ENCODE assay signal across 8 cellular contexts in genomic region chr14:39174560-39175444, GRCh38. TPM values are rescaled to one million over a fixed set of nuclear protein-coding genes. Genes with fewer than 3 reads are reported as not detected.
A peak's percentile ranks its signal among the peaks of the same experiment; 100 is the strongest.
DNase-seq lines count a peak whose midpoint lies in the region; TF ChIP-seq lines count a peak whose summit lies in the region.

TSS of gene PNN (plus strand) at chr14:39175254. CDS start at chr14:39175280, 26 bp downstream.

- no peak for TF ChIP-seq CTCF in GM20000 (IDR thresholded peaks at IDR 0.05; ENCODE audit: extremely low read depth, missing control alignments)

- H3K27me3 ChIP-seq in effector memory CD4-positive, alpha-beta T cell (replicated peaks; ENCODE audit: control insufficient read depth, insufficient read depth, low read length, poor library complexity, severe bottlenecking) = no peaks in the 10 kb centered on the region

- H3K9me3 ChIP-seq in effector memory CD4-positive, alpha-beta T cell (ENCODE audit: control insufficient read depth, low read length) = no peaks in the 10 kb centered on the region

- H3K27ac ChIP-seq in effector memory CD4-positive, alpha-beta T cell (ENCODE audit: insufficient read depth, low read length, poor library complexity, severe bottlenecking) = peak within 1 kb of the TSS; percentile 88

- CTCF ChIA-PET in activated CD8-positive, alpha-beta memory T cell treated with anti-CD3 and anti-CD28 coated beads for 36 hours (lab: Charles Lee) = interaction anchor here (0.6 to 0.9 kb wide), 3 partner anchors 29 to 63 kb away, joined by 3 to 5 read pairs (median 3); no protein-coding TSS in a partner anchor

- DNase-seq in CMK (ENCODE audit: low read depth) (peak; percentile 94), GM20000 (ENCODE audit: low spot score) (peak; percentile 89), HT-29 (ENCODE audit: low spot score) (peak; percentile 97), NOMO-1 (lab: John Stamatoyannopoulos, UW; ENCODE audit: unreplicated experiment in 2 of 2) (peak; percentile 99), lung microvascular endothelial cell (ENCODE audit: low read depth in 2 of 2) (peak; percentile 100)
- DNase-seq in effector memory CD4-positive, alpha-beta T cell = peak; percentile 95 to 98 (median 97)
- peak; percentile 90 to 97 (median 92) for DNase-seq in stimulated activated CD4-positive, alpha-beta T cell treated with anti-CD3 and anti-CD28 coated beads, TNF-alpha, amount 100 ng/mL, for 48 hours (ENCODE audit: low read depth in 3 of 3)

- H3K4me1 ChIP-seq in effector memory CD4-positive, alpha-beta T cell (ENCODE audit: control insufficient read depth, insufficient read depth, low read length, poor library complexity, severe bottlenecking) = peaks cover 11% of the 10 kb centered on the region

- peak within 1 kb of the TSS; percentile 72 for H3K4me3 ChIP-seq in effector memory CD4-positive, alpha-beta T cell (ENCODE audit: insufficient read depth, low read depth, low read length, poor library complexity, severe bottlenecking)

- POLR2A ChIA-PET in activated CD8-positive, alpha-beta memory T cell treated with anti-CD3 and anti-CD28 coated beads for 36 hours (lab: Charles Lee) = interaction anchor here (0.6 to 1.5 kb wide), 10 partner anchors 10 to 258 kb away, joined by 3 to 6 read pairs (median 4); partner anchors contain the start of genes FBXO33 and SEC23A

- peaks cover 32% of the 10 kb centered on the region for H3K36me3 ChIP-seq in effector memory CD4-positive, alpha-beta T cell (ENCODE audit: control insufficient read depth, insufficient read depth, low read length)

RNA-seq across cellular contexts. Expression of gene PNN, which starts in this region (rescaled TPM):
- total RNA-seq in HT-29 (2014; rRNA removed; shearing (Covaris generic)) = 20.5 and 26.6 TPM in 2 replicates
- total RNA-seq in activated CD8-positive, alpha-beta memory T cell treated with anti-CD3 and anti-CD28 coated beads for 36 hours = 100 to 1,000 TPM; 101 to 102 TPM
- total RNA-seq in lung microvascular endothelial cell = 8.1 and 14.1 TPM in 2 replicates

Comparison
In these comparisons a context has a peak if more than half of its experiments do, and no peak if none do; other contexts are left out.
1. Peak in every context shown above with its lines: DNase-seq, H3K4me3 ChIP-seq and H3K27ac ChIP-seq.